8 cellular contexts compared by ENCODE assay signal in genomic region chr2:180125245-180125962, GRCh38.
A peak's percentile ranks its signal among the peaks of the same experiment; 100 is the strongest.
DNase-seq lines count a peak whose midpoint lies in the region; ATAC-seq and TF ChIP-seq lines count a peak whose summit lies in the region.

No MANE protein-coding gene starts in this region.

- H3K4me1 ChIP-seq in OCI-LY7 (ENCODE audit: insufficient read depth, low read length, poor library complexity, severe bottlenecking) (no peaks in the 10 kb centered on the region), transverse colon (peaks cover 0 to 9% (median 2%) of the 10 kb centered on the region in 4 donors)

- H3K36me3 ChIP-seq in OCI-LY7 (ENCODE audit: insufficient read depth, low read length), result no peaks in the 10 kb centered on the region
- no peaks in the 10 kb centered on the region for H3K36me3 ChIP-seq in neural cell (ENCODE audit: insufficient read depth, low read length)
- H3K36me3 ChIP-seq in transverse colon, result no peaks in the 10 kb centered on the region

- no peak overlapping the region for H3K4me3 ChIP-seq in Jurkat, Clone E6-1 (ENCODE audit: low read length)
- H3K4me3 ChIP-seq in OCI-LY7 (ENCODE audit: low read depth, low read length, poor library complexity, severe bottlenecking) (no peak overlapping the region), fibroblast of pulmonary artery (replicated peaks; ENCODE audit: low read depth, low read length) (no peak overlapping the region), neural cell (ENCODE audit: low read length) (peak overlapping the region; percentile 25), transverse colon (no peak overlapping the region)

- H4K20me1 ChIP-seq in OCI-LY7 (ENCODE audit: insufficient read depth, low read length) (no peaks in the 10 kb centered on the region), neural cell (ENCODE audit: insufficient read depth) (no peaks in the 10 kb centered on the region)

- H3K4me2 ChIP-seq in OCI-LY7 (ENCODE audit: low read length) (no peak overlapping the region), neural cell (ENCODE audit: low read length) (no peak overlapping the region)

- in situ Hi-C loops in transverse colon (cut with MboI; ENCODE audit: low pct_ligation_motif_present in 1 of 4, low pct_unique_long_range_greater_than_20kb in 1 of 4, low sequenced_read_pairs in 3 of 4), result loop anchor here in 2 of 4 donors (10.0 kb wide), 2 partner anchors 929 to 1339 kb away; no protein-coding TSS in a partner anchor

- TF ChIP-seq RAD21 in neural cell (conservative IDR thresholded peaks at IDR 0.05), result peak; percentile 81

- CTCF ChIA-PET in OCI-LY7 (lab: Charles Lee; ENCODE audit: unreplicated experiment), result no interaction called here

- 12 to 19% methylated on average over 8 to 13 of the region's 13 CpGs for WGBS in transverse colon (ENCODE audit: low coverage in 1 of 2), 2 donors

- ATAC-seq in GM21528 (IDR thresholded peaks at IDR 0.05; ENCODE audit: low FRiP score, unreplicated experiment), result peak; percentile 77

- no peak overlapping the region for H3K9ac ChIP-seq in neural cell (ENCODE audit: low read length)

- POLR2A ChIA-PET in OCI-LY7 (lab: Charles Lee), result interaction anchor here (1.4 kb wide), 1 partner anchor 798 kb away, joined by 4 read pairs; no protein-coding TSS in a partner anchor

- H3K27ac ChIP-seq in OCI-LY7 (ENCODE audit: low read depth, low read length, poor library complexity, severe bottlenecking) (no peak overlapping the region), neural cell (ENCODE audit: low read length) (no peak overlapping the region), transverse colon (no peak overlapping the region)

- TF ChIP-seq EP300 in neural cell (conservative IDR thresholded peaks at IDR 0.05; ENCODE audit: poor library complexity, severe bottlenecking) (no peak), transverse colon (IDR thresholded peaks at IDR 0.05; ENCODE audit: low read depth) (no peak)

- no peaks in the 10 kb centered on the region for H3K79me2 ChIP-seq in OCI-LY7 (ENCODE audit: insufficient read depth, low read depth, low read length)
- H3K79me2 ChIP-seq in neural cell (replicated peaks; ENCODE audit: insufficient read depth, low read length), result no peaks in the 10 kb centered on the region

- no peaks in the 10 kb centered on the region for H3K9me2 ChIP-seq in OCI-LY7 (ENCODE audit: insufficient read depth, low read length)
- H3K9me2 ChIP-seq in neural cell (ENCODE audit: insufficient read depth, low read length), result no peaks in the 10 kb centered on the region

- H3F3A ChIP-seq in neural cell (ENCODE audit: insufficient read depth, low read length, poor library complexity, severe bottlenecking), result no peaks in the 10 kb centered on the region

- DNase-seq in DMS114 treated with DMSO at 0.1 percent for 48 hours (lab: John Stamatoyannopoulos, UW; ENCODE audit: unreplicated experiment) (peak; percentile 4), OCI-LY7 (ENCODE audit: low spot score) (peak; percentile 63), fibroblast of pulmonary artery (ENCODE audit: low read depth) (peak; percentile 98), transverse colon (peak; percentile 57)
- DNase-seq in Jurkat, Clone E6-1 (ENCODE audit: low read depth, low spot score), result peak; percentile 60
- peak; percentile 33 to 45 for DNase-seq in activated T-cell treated with anti-CD3 and anti-CD28 coated beads, Interleukin-2, amount 50 U/mL, for 48 hours

- TF ChIP-seq CTCF in OCI-LY7 (conservative IDR thresholded peaks at IDR 0.05; ENCODE audit: low read length), result peak; percentile 75
- TF ChIP-seq CTCF in fibroblast of pulmonary artery (IDR thresholded peaks at IDR 0.05; ENCODE audit: low read length, missing control alignments), result peak; percentile 77
- peak; percentile 76 for TF ChIP-seq CTCF in neural cell (IDR thresholded peaks at IDR 0.05; ENCODE audit: poor library complexity, severe bottlenecking)
- TF ChIP-seq CTCF in transverse colon (IDR thresholded peaks at IDR 0.05), result peak; percentile 35 to 62 (median 53)

- no peak for TF ChIP-seq POLR2A in transverse colon (IDR thresholded peaks at IDR 0.05)

- H3K9me3 ChIP-seq in OCI-LY7 (ENCODE audit: low read length) (no peaks in the 10 kb centered on the region), neural cell (ENCODE audit: low read length) (no peaks in the 10 kb centered on the region), transverse colon (no peaks in the 10 kb centered on the region)

- H2AFZ ChIP-seq in OCI-LY7 (ENCODE audit: low read length), result peak overlapping the region; percentile 42; the same call in 1 of the 2 replicates
- H2AFZ ChIP-seq in neural cell (ENCODE audit: low read depth, low read length), result peak overlapping the region; percentile 19

- H3K27me3 ChIP-seq in neural cell (ENCODE audit: insufficient read depth, low read depth, low read length), result no peaks in the 10 kb centered on the region
- H3K27me3 ChIP-seq in transverse colon, result peaks cover 8% of the 10 kb centered on the region

- intact Hi-C loops in OCI-LY7 (cut with micrococcal nuclease; ENCODE audit: unreplicated experiment), result loop anchor here (10.0 kb wide), 1 partner anchor 309 kb away; no protein-coding TSS in a partner anchor
- intact Hi-C loops in transverse colon (cut with DNase I; ENCODE audit: low total_unique reads), result loop anchor here (10.0 kb wide), 2 partner anchors 849 to 1589 kb away; no protein-coding TSS in a partner anchor

- BruUV-seq in OCI-LY7 (replicated peaks; lab: Mats Ljungman, UMichigan), result no TSS peak

TF ChIP-seq in neural cell, 6 proteins besides CTCF, POLR2A, EP300 and RAD21:
- peak; percentile 86 for TF ChIP-seq SMC3 (conservative IDR thresholded peaks at IDR 0.05; ENCODE audit: poor library complexity)
- no peak for TF ChIP-seq TAF1 (IDR thresholded peaks at IDR 0.05; ENCODE audit: low read depth)
- no peak for TF ChIP-seq POLR2AphosphoS5 (IDR thresholded peaks at IDR 0.05)
- TF ChIP-seq EZH2 (IDR thresholded peaks at IDR 0.05; ENCODE audit: borderline replicate concordance, insufficient read depth, low read length, poor library complexity, severe bottlenecking), result no peak
- TF ChIP-seq REST (IDR thresholded peaks at IDR 0.05; ENCODE audit: borderline replicate concordance), result no peak

Comparison
In these comparisons a context has a peak if more than half of its experiments do, and no peak if none do; other contexts are left out.
1. DNase-seq: peak in every context shown above with its lines; median percentile 98 in fibroblast of pulmonary artery; 63 in OCI-LY7; 60 in Jurkat, Clone E6-1; 57 in transverse colon; 39 in activated T-cell treated with anti-CD3 and anti-CD28 coated beads, Interleukin-2, amount 50 U/mL, for 48 hours; 4 in DMS114 treated with DMSO at 0.1 percent for 48 hours.